19 cellular contexts compared by ENCODE assay signal in the genomic region with DNA sequence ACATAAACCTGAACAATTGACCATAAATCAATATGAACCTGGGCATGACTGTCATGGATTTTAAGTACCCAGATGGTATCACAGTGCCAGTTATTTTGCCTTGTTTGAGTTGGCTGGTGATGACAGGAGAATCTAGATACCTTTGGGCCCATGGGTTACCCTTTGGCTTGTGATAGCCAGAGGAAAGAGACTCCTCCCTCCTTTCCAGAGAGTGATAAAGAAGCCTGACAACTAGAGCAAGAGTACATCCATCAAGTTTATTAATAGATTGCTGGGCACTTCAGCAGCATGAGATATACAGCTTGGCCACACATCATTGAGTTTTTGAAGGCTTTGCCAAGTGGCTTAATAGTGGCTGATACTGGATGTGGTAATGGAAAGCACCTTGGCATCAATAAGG. TPM values are rescaled to one million over a fixed set of nuclear protein-coding genes. Genes with fewer than 3 reads are reported as not detected.
A peak's percentile ranks its signal among the peaks of the same experiment; 100 is the strongest.
DNase-seq lines count a peak whose midpoint lies in the region; ATAC-seq and TF ChIP-seq lines count a peak whose summit lies in the region.
"Had no signal": no experiment of that assay in that cellular context is flagged by ENCODE, and none has a peak within 500 bp of the region (broad histone marks: within the 10 kb centered on the region; RNA-seq: fewer than 3 reads in every experiment).

No MANE protein-coding gene starts in this region.

- no peak for TF ChIP-seq POLR2A in vagina (IDR thresholded peaks at IDR 0.05)

- intact Hi-C loops in Right ventricle myocardium inferior (cut with DNase I) (loop anchor here (5.0 kb wide), 1 partner anchor 228 kb away; a partner anchor contains a TSS), cardiac septum (cut with DNase I) (loop anchor here (2.0 to 5.0 kb wide), 3 partner anchors 58 to 228 kb away; a partner anchor contains a TSS), vagina (cut with DNase I) (no loop called here)

- H3K4me1 ChIP-seq in vagina, result peaks cover 14% of the 10 kb centered on the region
- H3K4me1 ChIP-seq: BLaER1 treated with 17β-estradiol and CSF1 and Interleukin-3, amounts not matched to agents 10 nM and 100 nM had no signal

- H3K36me3 ChIP-seq in vagina, result no peaks in the 10 kb centered on the region
- H3K36me3 ChIP-seq: BLaER1 treated with 17β-estradiol and CSF1 and Interleukin-3, amounts not matched to agents 10 nM and 100 nM had no signal

- peak; percentile 87 for ATAC-seq in Right ventricle myocardium inferior
- ATAC-seq: CD8-positive, alpha-beta T cell had no signal

- no peaks in the 10 kb centered on the region for H3K9me3 ChIP-seq in vagina
- H3K9me3 ChIP-seq: BLaER1 treated with 17β-estradiol and CSF1 and Interleukin-3, amounts not matched to agents 10 nM and 100 nM; SK-N-SH had no signal

- no peak for TF ChIP-seq CTCF in vagina (IDR thresholded peaks at IDR 0.05)

- no peak overlapping the region for H3K4me3 ChIP-seq in vagina
- H3K4me3 ChIP-seq: BLaER1 treated with 17β-estradiol and CSF1 and Interleukin-3, amounts not matched to agents 10 nM and 100 nM had no signal

- no peak for DNase-seq in Right ventricle myocardium inferior (ENCODE audit: missing footprints)
- DNase-seq in cardiac septum (ENCODE audit: low spot score), result no peak
- peak; percentile 99 for DNase-seq in DMS79 treated with DMSO at 0.1 percent for 48 hours (lab: John Stamatoyannopoulos, UW)
- peak; percentile 93 for DNase-seq in NCI-H510A treated with DMSO at 0.1 percent for 48 hours (lab: John Stamatoyannopoulos, UW)
- peak; percentile 2 for DNase-seq in renal cortical epithelial cell (ENCODE audit: low read depth)
- no peak for DNase-seq in vagina (ENCODE audit: extremely low spot score in 2 of 2)
- DNase-seq in occipital lobe (lab: John Stamatoyannopoulos, UW), result no peak
- DNase-seq: Calu3; CD8-positive, alpha-beta T cell; GF-D8; H9; NCI-H146; NCI-H446; OCI-M1; SHP77 treated with DMSO at 0.1 percent for 48 hours; SK-N-SH had no signal

- no peak overlapping the region for H3K27ac ChIP-seq in vagina
- H3K27ac ChIP-seq: BLaER1 treated with 17β-estradiol and CSF1 and Interleukin-3, amounts not matched to agents 10 nM and 100 nM; KMS-11 had no signal

- no peaks in the 10 kb centered on the region for H3K27me3 ChIP-seq in vagina
- H3K27me3 ChIP-seq: BLaER1 treated with 17β-estradiol and CSF1 and Interleukin-3, amounts not matched to agents 10 nM and 100 nM had no signal

RNA-seq across cellular contexts. Expression of a gene that starts 6.6 kb away (rescaled TPM):
- total RNA-seq in Right ventricle myocardium inferior, result 1.3 TPM
- total RNA-seq in cardiac septum, result 1.2 TPM
- total RNA-seq in renal cortical epithelial cell, result 0.05 TPM in 1 of 2 replicates, not detected in the other
- 0.98 TPM for total RNA-seq in vagina
- not detected for total RNA-seq in occipital lobe
- total RNA-seq: Calu3; CD8-positive, alpha-beta T cell; H9; HT-29 had no signal

Comparison
In these comparisons a context has a peak if more than half of its experiments do, and no peak if none do; other contexts are left out.
1. DNase-seq: peak in DMS79 treated with DMSO at 0.1 percent for 48 hours (single experiment), NCI-H510A treated with DMSO at 0.1 percent for 48 hours (single experiment) and renal cortical epithelial cell (single experiment); none in Right ventricle myocardium inferior (single experiment), cardiac septum (single experiment), vagina (0 of 2) and occipital lobe (single experiment).